In genomic region chr14:80930095-80930494, GRCh38 we compare ENCODE assay signal across 14 cellular contexts. TPM values are rescaled to one million over a fixed set of nuclear protein-coding genes. Genes with fewer than 3 reads are reported as not detected.
A peak's percentile ranks its signal among the peaks of the same experiment; 100 is the strongest.
DNase-seq lines count a peak whose midpoint lies in the region; ATAC-seq lines count a peak whose summit lies in the region.
"Had no signal": no experiment of that assay in that cellular context is flagged by ENCODE, and none has a peak within 500 bp of the region (broad histone marks: within the 10 kb centered on the region; RNA-seq: fewer than 3 reads in every experiment).

No MANE protein-coding gene starts in this region.

- H3K4me1 Mint-ChIP-seq in stimulated activated naive CD8-positive, alpha-beta T cell treated with anti-CD3 and anti-CD28 coated beads, Interleukin-15, Interleukin-2, amounts not matched to agents 100 ng/mL and 50 ng/mL, for 24 hours (ENCODE audit: low read depth), result peaks cover 39% of the 10 kb centered on the region
- peaks cover 24% of the 10 kb centered on the region for H3K4me1 Mint-ChIP-seq in activated naive CD8-positive, alpha-beta T cell (ENCODE audit: low read depth)
- H3K4me1 Mint-ChIP-seq in naive thymus-derived CD4-positive, alpha-beta T cell, result peaks cover 10 to 68% (median 18%) of the 10 kb centered on the region in 7 donors

- H3K27ac ChIP-seq in KOPT-K1 (ENCODE audit: low read depth, low read length, poor library complexity, severe bottlenecking), result peak overlapping the region; percentile 47
- no peak overlapping the region for H3K27ac ChIP-seq in naive thymus-derived CD4-positive, alpha-beta T cell (ENCODE audit: low read depth, low read length)

- H3K36me3 ChIP-seq in KOPT-K1 (ENCODE audit: insufficient read depth, low read length), result peaks cover 8% of the 10 kb centered on the region
- no peaks in the 10 kb centered on the region for H3K36me3 ChIP-seq in naive thymus-derived CD4-positive, alpha-beta T cell (ENCODE audit: control insufficient read depth in 2 of 3, insufficient read depth in 3 of 3, low read length in 3 of 3)

- POLR2A ChIA-PET in naive thymus-derived CD4-positive, alpha-beta T cell (lab: Charles Lee), result no interaction called here

- H3K27me3 ChIP-seq in naive thymus-derived CD4-positive, alpha-beta T cell (ENCODE audit: control insufficient read depth in 2 of 2, insufficient read depth in 2 of 2, low read length in 2 of 2), result no peaks in the 10 kb centered on the region

- no peak for ATAC-seq in stimulated activated naive CD8-positive, alpha-beta T cell treated with anti-CD3 and anti-CD28 coated beads, Interleukin-15, Interleukin-2, amounts not matched to agents 100 U/mL and 50 U/mL, for 24 hours
- no peak for ATAC-seq in naive thymus-derived CD4-positive, alpha-beta T cell
- no peak for ATAC-seq in HG02763 (IDR thresholded peaks at IDR 0.05; ENCODE audit: unreplicated experiment)
- ATAC-seq: HepG2 had no signal

- H3K9me3 Mint-ChIP-seq in stimulated activated naive CD8-positive, alpha-beta T cell treated with anti-CD3 and anti-CD28 coated beads, Interleukin-15, Interleukin-2, amounts not matched to agents 100 ng/mL and 50 ng/mL, for 24 hours, result peaks cover 4% of the 10 kb centered on the region
- no peaks in the 10 kb centered on the region for H3K9me3 Mint-ChIP-seq in activated naive CD8-positive, alpha-beta T cell (ENCODE audit: low read depth)
- peaks cover 0 to 13% (median 3%) of the 10 kb centered on the region in 11 donors for H3K9me3 Mint-ChIP-seq in naive thymus-derived CD4-positive, alpha-beta T cell

- H3K27ac Mint-ChIP-seq in stimulated activated naive CD8-positive, alpha-beta T cell treated with anti-CD3 and anti-CD28 coated beads, Interleukin-15, Interleukin-2, amounts not matched to agents 100 ng/mL and 50 ng/mL, for 24 hours, result peak overlapping the region; percentile 91
- peak overlapping the region; percentile 50 for H3K27ac Mint-ChIP-seq in activated naive CD8-positive, alpha-beta T cell
- H3K27ac Mint-ChIP-seq in naive thymus-derived CD4-positive, alpha-beta T cell, result peak overlapping the region in 4 of 9 donors; percentile 21 to 93 (median 58)
- H3K27ac Mint-ChIP-seq: stimulated activated memory B cell treated with anti-CD40 and anti-IgM and Interleukin-4, amounts not matched to agents 10 μg/mL and 1 μg/mL and 100 μg/mL, for 72 hours had no signal

- no peaks in the 10 kb centered on the region for H3K27me3 Mint-ChIP-seq in stimulated activated naive CD8-positive, alpha-beta T cell treated with anti-CD3 and anti-CD28 coated beads, Interleukin-15, Interleukin-2, amounts not matched to agents 100 ng/mL and 50 ng/mL, for 24 hours
- no peaks in the 10 kb centered on the region for H3K27me3 Mint-ChIP-seq in activated naive CD8-positive, alpha-beta T cell
- peaks cover 0 to 6% (median 0%) of the 10 kb centered on the region in 5 donors for H3K27me3 Mint-ChIP-seq in naive thymus-derived CD4-positive, alpha-beta T cell

- peak overlapping the region; percentile 64 for H3K4me3 Mint-ChIP-seq in stimulated activated naive CD8-positive, alpha-beta T cell treated with anti-CD3 and anti-CD28 coated beads, Interleukin-15, Interleukin-2, amounts not matched to agents 100 ng/mL and 50 ng/mL, for 24 hours
- no peak overlapping the region for H3K4me3 Mint-ChIP-seq in activated naive CD8-positive, alpha-beta T cell
- peak overlapping the region in 3 of 10 donors; percentile 11 to 84 (median 12) for H3K4me3 Mint-ChIP-seq in naive thymus-derived CD4-positive, alpha-beta T cell
- H3K4me3 Mint-ChIP-seq: stimulated activated memory B cell treated with anti-CD40 and anti-IgM and Interleukin-4, amounts not matched to agents 10 μg/mL and 1 μg/mL and 100 μg/mL, for 72 hours had no signal

- peaks cover 49% of the 10 kb centered on the region for H3K36me3 Mint-ChIP-seq in stimulated activated naive CD8-positive, alpha-beta T cell treated with anti-CD3 and anti-CD28 coated beads, Interleukin-15, Interleukin-2, amounts not matched to agents 100 ng/mL and 50 ng/mL, for 24 hours (ENCODE audit: low read depth)
- H3K36me3 Mint-ChIP-seq in activated naive CD8-positive, alpha-beta T cell, result peaks cover 28% of the 10 kb centered on the region
- H3K36me3 Mint-ChIP-seq in naive thymus-derived CD4-positive, alpha-beta T cell, result peaks cover 8 to 56% (median 18%) of the 10 kb centered on the region in 5 donors

- peaks cover 6 to 25% of the 10 kb centered on the region in 2 donors for H3K4me1 ChIP-seq in naive thymus-derived CD4-positive, alpha-beta T cell (ENCODE audit: control insufficient read depth in 2 of 2, insufficient read depth in 2 of 2, low read length in 2 of 2)

- intact Hi-C loops in naive thymus-derived CD4-positive, alpha-beta T cell (cut with micrococcal nuclease), result loop anchor here in 1 of 2 donors (10.0 kb wide), 1 partner anchor 55 kb away; no protein-coding TSS in a partner anchor

- CTCF ChIA-PET in naive thymus-derived CD4-positive, alpha-beta T cell (lab: Charles Lee), result interaction anchor here (0.7 kb wide), 1 partner anchor 11 kb away, joined by 3 read pairs; no protein-coding TSS in a partner anchor

- peaks cover 11% of the 10 kb centered on the region for H3K9me3 ChIP-seq in KOPT-K1 (ENCODE audit: insufficient read depth, low read length, poor library complexity, severe bottlenecking)
- H3K9me3 ChIP-seq in naive thymus-derived CD4-positive, alpha-beta T cell (ENCODE audit: control insufficient read depth in 2 of 3, low read length in 3 of 3), result no peaks in the 10 kb centered on the region

- H3K4me3 ChIP-seq in naive thymus-derived CD4-positive, alpha-beta T cell (ENCODE audit: low read length), result no peak overlapping the region

- DNase-seq in stimulated activated naive CD8-positive, alpha-beta T cell treated with anti-CD3 and anti-CD28 coated beads, Interleukin-15, Interleukin-2, amounts not matched to agents 100 U/mL and 50 U/mL, for 24 hours, result no peak
- DNase-seq in naive thymus-derived CD4-positive, alpha-beta T cell, result no peak
- DNase-seq in occipital lobe (lab: John Stamatoyannopoulos, UW), result no peak
- no peak for DNase-seq in RKO (ENCODE audit: low spot score)
- DNase-seq: kidney; NCI-H1417 treated with DMSO at 0.1 percent for 48 hours; NCI-H524; stimulated activated CD4-positive, alpha-beta T cell treated with anti-CD3 and anti-CD28 coated beads, Interleukin-2, amount 100 ng/mL, for 48 hours had no signal

RNA-seq across cellular contexts. Expression of gene CEP128, which starts 11.4 kb away (rescaled TPM):
- total RNA-seq in naive thymus-derived CD4-positive, alpha-beta T cell, result 10 to 100 TPM in 3 of 5 experiments, 1 to 10 TPM in 2; 7.7 to 22.8 (median 10.1) TPM
- polyA plus RNA-seq in naive thymus-derived CD4-positive, alpha-beta T cell, result 1 to 10 TPM; 4.2 to 6.7 TPM
- 38.2 TPM for total RNA-seq in occipital lobe

RNA-seq across cellular contexts. Expression of gene TSHR, which starts 25.3 kb away (rescaled TPM):
- total RNA-seq in naive thymus-derived CD4-positive, alpha-beta T cell, result 1 to 10 TPM in 1 of 5 experiments, under 1 TPM in 2, not detected in 2; 0.48 to 2.2 (median 0.78) TPM
- polyA plus RNA-seq in naive thymus-derived CD4-positive, alpha-beta T cell, result not detected
- total RNA-seq in occipital lobe, result under 0.01 TPM
- total RNA-seq: HepG2 had no signal
- polyA plus RNA-seq: HepG2 had no signal
